In genomic region chr15:34647569-34648334, GRCh38 we compare ENCODE assay signal across 1 cellular context.
A peak's percentile ranks its signal among the peaks of the same experiment; 100 is the strongest.
TF ChIP-seq lines count a peak whose summit lies in the region.

No MANE protein-coding gene starts in this region.

TF ChIP-seq in K562, 482 proteins besides CTCF, POLR2A, EP300 and RAD21 (continued from another document):
- TF ChIP-seq HMBOX1 (IDR thresholded peaks at IDR 0.05) (0 out of 2 replicates have a peak, but pooled peaks have one; percentile 38), NFIX (CRISPR knock-in tag; IDR thresholded peaks at IDR 0.05; ENCODE audit: low read depth) (peak; percentile 95), DPF2 (IDR thresholded peaks at IDR 0.05) (peak; percentile 55; the same call in 1 of the 2 replicates), KAT8 (IDR thresholded peaks at IDR 0.05; ENCODE audit: low read depth) (no peak), BCOR (IDR thresholded peaks at IDR 0.05) (peak; percentile 62), NFRKB (IDR thresholded peaks at IDR 0.05; ENCODE audit: low read depth) (0 out of 2 replicates have a peak, but pooled peaks have one; percentile 51), RB1 (IDR thresholded peaks at IDR 0.05; ENCODE audit: low read depth) (0 out of 2 replicates have a peak, but pooled peaks have one; percentile 36), PRPF4 (IDR thresholded peaks at IDR 0.05; ENCODE audit: insufficient read depth, low read depth, low read length, poor library complexity, severe bottlenecking) (no peak), CTBP1 (IDR thresholded peaks at IDR 0.05; ENCODE audit: borderline replicate concordance) (peak; percentile 86), PBX2 (CRISPR knock-in tag; IDR thresholded peaks at IDR 0.05; ENCODE audit: low read depth) (no peak), PBX2 (tag; conservative IDR thresholded peaks at IDR 0.05; ENCODE audit: low read depth) (0 out of 2 replicates have a peak, but pooled peaks have one; percentile 19), SOX6 (IDR thresholded peaks at IDR 0.05) (0 out of 2 replicates have a peak, but pooled peaks have one; percentile 6), ETV5 (CRISPR knock-in tag; IDR thresholded peaks at IDR 0.05; ENCODE audit: low read depth) (peak; percentile 60; the same call in 1 of the 2 replicates), MTA2 (IDR thresholded peaks at IDR 0.05; ENCODE audit: low read depth) (no peak), ZEB2 (IDR thresholded peaks at IDR 0.05) (peak; percentile 48; the same call in 1 of the 2 replicates), NFIC (IDR thresholded peaks at IDR 0.05) (peak; percentile 100), NR2F6 (CRISPR knock-in tag; IDR thresholded peaks at IDR 0.05) (no peak), SUPT5H (IDR thresholded peaks at IDR 0.05) (peak; percentile 38)
TF ChIP-seq in K562: peak in this region for 29.
